In genomic region chr3:58470363-58471024, GRCh38 we compare ENCODE assay signal across 9 cellular contexts. TPM values are rescaled to one million over a fixed set of nuclear protein-coding genes. Genes with fewer than 3 reads are reported as not detected.
A peak's percentile ranks its signal among the peaks of the same experiment; 100 is the strongest.
DNase-seq lines count a peak whose midpoint lies in the region; ATAC-seq, FAIRE-seq and TF ChIP-seq lines count a peak whose summit lies in the region.
"Had no signal": no experiment of that assay in that cellular context is flagged by ENCODE, and none has a peak within 500 bp of the region (broad histone marks: within the 10 kb centered on the region; RNA-seq: fewer than 3 reads in every experiment).

No MANE protein-coding gene starts in this region.

- no peaks in the 10 kb centered on the region for H3K9me3 ChIP-seq in cardiac muscle cell (ENCODE audit: low read depth)
- H3K9me3 ChIP-seq in mesodermal cell (ENCODE audit: control insufficient read depth, low read length) = no peaks in the 10 kb centered on the region

- H3K4me1 ChIP-seq in cardiac muscle cell (ENCODE audit: low read depth) = peaks cover 39% of the 10 kb centered on the region
- H3K4me1 ChIP-seq in mesodermal cell (ENCODE audit: control insufficient read depth, insufficient read depth, low read length, poor library complexity, severe bottlenecking) = peaks cover 23% of the 10 kb centered on the region

- ATAC-seq in Right ventricle myocardium inferior = no peak
- ATAC-seq in HG03442 (IDR thresholded peaks at IDR 0.05; ENCODE audit: unreplicated experiment) = no peak

- TF ChIP-seq CTCF in cardiac muscle cell (IDR thresholded peaks at IDR 0.05; ENCODE audit: low read depth, low read length) = no peak

- H3K4me1 Mint-ChIP-seq in activated T-helper 1 cell treated with anti-CD3 and anti-CD28 coated beads, Interleukin-12 subunit alpha, Interleukin-12 subunit beta, Interleukin-2, Interleukin-4 antibody, amounts not matched to agents 30 ng/mL and 10 ng/mL and 1 ng/mL, durations not matched to agents 14 hours and 24 hours and 36 hours (ENCODE audit: low read depth) = peaks cover 61% of the 10 kb centered on the region

- H3K36me3 Mint-ChIP-seq in activated T-helper 1 cell treated with anti-CD3 and anti-CD28 coated beads, Interleukin-12 subunit alpha, Interleukin-12 subunit beta, Interleukin-2, Interleukin-4 antibody, amounts not matched to agents 30 ng/mL and 10 ng/mL and 1 ng/mL, durations not matched to agents 14 hours and 24 hours and 36 hours (ENCODE audit: low read depth) = peaks cover 4% of the 10 kb centered on the region

- peak overlapping the region; percentile 68 for H3K27ac Mint-ChIP-seq in activated T-helper 1 cell treated with anti-CD3 and anti-CD28 coated beads, Interleukin-12 subunit alpha, Interleukin-12 subunit beta, Interleukin-2, Interleukin-4 antibody, amounts not matched to agents 30 ng/mL and 10 ng/mL and 1 ng/mL, durations not matched to agents 14 hours and 24 hours and 36 hours

- 96 to 99% methylated on average over 9 to 11 of the region's 12 CpGs for WGBS in mesodermal cell (ENCODE audit: insufficient coverage in 2 of 2), 2 experiments

- no peak for TF ChIP-seq POLR2A in GM12892 (IDR thresholded peaks at IDR 0.05; ENCODE audit: low read depth, low read length)

- no peaks in the 10 kb centered on the region for H3K9me3 Mint-ChIP-seq in activated T-helper 1 cell treated with anti-CD3 and anti-CD28 coated beads, Interleukin-12 subunit alpha, Interleukin-12 subunit beta, Interleukin-2, Interleukin-4 antibody, amounts not matched to agents 30 ng/mL and 10 ng/mL and 1 ng/mL, durations not matched to agents 14 hours and 24 hours and 36 hours

- H3K36me3 ChIP-seq in cardiac muscle cell = no peaks in the 10 kb centered on the region
- no peaks in the 10 kb centered on the region for H3K36me3 ChIP-seq in mesodermal cell (ENCODE audit: control insufficient read depth, insufficient read depth, low read length)

- no peak for FAIRE-seq in GM12892 (lab: Jason Lieb, UNC)

- no peak overlapping the region for H3K4me3 ChIP-seq in cardiac muscle cell
- H3K4me3 ChIP-seq in mesodermal cell (ENCODE audit: extremely low read depth, insufficient read depth, low read length, poor library complexity, severe bottlenecking) = no peak overlapping the region

- DNase-seq in cardiac muscle cell (ENCODE audit: low read depth in 1 of 2, low spot score in 1 of 2) (no peak), Right ventricle myocardium inferior (ENCODE audit: missing footprints) (no peak), GM12892 (ENCODE audit: insufficient read length) (no peak), NCI-H774 (lab: John Stamatoyannopoulos, UW) (no peak)
- no peak for DNase-seq in activated T-helper 1 cell treated with anti-CD3 and anti-CD28 coated beads, Interleukin-12 subunit alpha, Interleukin-12 subunit beta, Interleukin-2, Interleukin-4 antibody, amounts not matched to agents 30 ng/mL and 10 ng/mL and 1 ng/mL, durations not matched to agents 14 hours and 24 hours and 36 hours (ENCODE audit: low spot score)
- DNase-seq in central memory CD4-positive, alpha-beta T cell = no peak
- DNase-seq: foreskin melanocyte had no signal

- no peaks in the 10 kb centered on the region for H3K27me3 ChIP-seq in cardiac muscle cell

- H3K27ac ChIP-seq in cardiac muscle cell (peak overlapping the region; percentile 86), mesodermal cell (ENCODE audit: low read depth, low read length, severe bottlenecking) (peak overlapping the region; percentile 76)

- H3K27me3 Mint-ChIP-seq in activated T-helper 1 cell treated with anti-CD3 and anti-CD28 coated beads, Interleukin-12 subunit alpha, Interleukin-12 subunit beta, Interleukin-2, Interleukin-4 antibody, amounts not matched to agents 30 ng/mL and 10 ng/mL and 1 ng/mL, durations not matched to agents 14 hours and 24 hours and 36 hours (ENCODE audit: insufficient read depth) = peaks cover 10% of the 10 kb centered on the region

- H3K4me3 Mint-ChIP-seq in activated T-helper 1 cell treated with anti-CD3 and anti-CD28 coated beads, Interleukin-12 subunit alpha, Interleukin-12 subunit beta, Interleukin-2, Interleukin-4 antibody, amounts not matched to agents 30 ng/mL and 10 ng/mL and 1 ng/mL, durations not matched to agents 14 hours and 24 hours and 36 hours = peak overlapping the region; percentile 37

- intact Hi-C loops in Right ventricle myocardium inferior (cut with DNase I) = no loop called here
- intact Hi-C loops in activated T-helper 1 cell treated with anti-CD3 and anti-CD28 coated beads, Interleukin-12 subunit alpha, Interleukin-12 subunit beta, Interleukin-2, Interleukin-4 antibody, amounts not matched to agents 30 ng/mL and 10 ng/mL and 1 ng/mL, durations not matched to agents 14 hours and 24 hours and 36 hours (cut with micrococcal nuclease) = loop anchor here (1.0 to 2.0 kb wide), 6 partner anchors 7 to 146 kb away; partner anchors contain the start of genes PDHB and PXK

RNA-seq across cellular contexts. Expression of gene KCTD6, which starts 21.4 kb away (rescaled TPM):
- total RNA-seq in cardiac muscle cell = 15.7 and 17.6 TPM in 2 replicates
- 31.0 and 32.1 TPM in 2 replicates for polyA plus RNA-seq in cardiac muscle cell
- 11.3 TPM for total RNA-seq in Right ventricle myocardium inferior
- total RNA-seq in activated T-helper 1 cell treated with anti-CD3 and anti-CD28 coated beads, Interleukin-12 subunit alpha, Interleukin-12 subunit beta, Interleukin-2, Interleukin-4 antibody, amounts not matched to agents 30 ng/mL and 10 ng/mL and 1 ng/mL, durations not matched to agents 14 hours and 24 hours and 36 hours = 7.0 and 8.9 TPM in 2 replicates
- 19.6 TPM for polyA plus RNA-seq in mesodermal cell (2013, experiment 1 of 2)
- polyA plus RNA-seq in mesodermal cell (2013, experiment 2 of 2) = 19.8 TPM
- polyA plus RNA-seq in GM12892 (2012; ENCODE audit: missing spikeins) = 6.3 TPM

RNA-seq across cellular contexts. Expression of gene PDHB, which starts 36.9 kb away (rescaled TPM):
- total RNA-seq in cardiac muscle cell = 260 and 584 TPM in 2 replicates
- polyA plus RNA-seq in cardiac muscle cell = 247 and 266 TPM in 2 replicates
- 206 TPM for total RNA-seq in Right ventricle myocardium inferior
- 62.0 and 68.1 TPM in 2 replicates for total RNA-seq in activated T-helper 1 cell treated with anti-CD3 and anti-CD28 coated beads, Interleukin-12 subunit alpha, Interleukin-12 subunit beta, Interleukin-2, Interleukin-4 antibody, amounts not matched to agents 30 ng/mL and 10 ng/mL and 1 ng/mL, durations not matched to agents 14 hours and 24 hours and 36 hours
- 110 TPM for polyA plus RNA-seq in mesodermal cell (2013, experiment 1 of 2)
- polyA plus RNA-seq in mesodermal cell (2013, experiment 2 of 2) = 103 TPM
- polyA plus RNA-seq in GM12892 (2012; ENCODE audit: missing spikeins) = 63.3 TPM
